Comparison of ENCODE assay signal across 8 cellular contexts in genomic region chr19:2739602-2740313, GRCh38. TPM values are rescaled to one million over a fixed set of nuclear protein-coding genes. Genes with fewer than 3 reads are reported as not detected.
DNase-seq lines count a peak whose midpoint lies in the region; ATAC-seq lines count a peak whose summit lies in the region.

TSS of gene SLC39A3 (minus strand) at chr19:2740017. CDS start at chr19:2737257, 2,760 bp downstream.

- DNase-seq in C1 segment of cervical spinal cord (lab: John Stamatoyannopoulos, UW), result peak; percentile 40 to 96 (median 95)
- DNase-seq in NCI-H748 treated with DMSO at 0.1 percent for 48 hours (lab: John Stamatoyannopoulos, UW), result peak; percentile 74
- peak; percentile 99 for DNase-seq in activated CD4-positive, alpha-beta T cell treated with anti-CD3 and anti-CD28 coated beads, Interleukin-2, amount 50 U/mL, for 1 hour
- peak; percentile 99 for DNase-seq in left lobe of liver (ENCODE audit: low spot score)
- peak; percentile 99 to 100 for DNase-seq in stimulated activated CD4-positive, alpha-beta T cell treated with anti-CD3 and anti-CD28 coated beads, Interleukin-2, amount 100 ng/mL, for 24 hours

- H3K27ac Mint-ChIP-seq in dendritic cell treated with granulocyte-macrophage colony-stimulating factor and Interleukin-4, amounts not matched to agents 40 ng/mL and 50 ng/mL, for 4 days, result peak within 1 kb of the TSS; percentile 61

- peaks cover 29% of the 10 kb centered on the region for H3K4me1 Mint-ChIP-seq in dendritic cell treated with granulocyte-macrophage colony-stimulating factor and Interleukin-4, amounts not matched to agents 40 ng/mL and 50 ng/mL, for 4 days (ENCODE audit: low read depth)

- ATAC-seq in GM19372 (IDR thresholded peaks at IDR 0.05; ENCODE audit: low read depth, unreplicated experiment) (peak; percentile 95), HG03521 (IDR thresholded peaks at IDR 0.05; ENCODE audit: unreplicated experiment) (peak; percentile 90), left lobe of liver (peak; percentile 100)

- no peaks in the 10 kb centered on the region for H3K9me3 Mint-ChIP-seq in dendritic cell treated with granulocyte-macrophage colony-stimulating factor and Interleukin-4, amounts not matched to agents 40 ng/mL and 50 ng/mL, for 4 days

- peaks cover 28% of the 10 kb centered on the region for H3K36me3 Mint-ChIP-seq in dendritic cell treated with granulocyte-macrophage colony-stimulating factor and Interleukin-4, amounts not matched to agents 40 ng/mL and 50 ng/mL, for 4 days (ENCODE audit: low read depth)

- peaks cover 24% of the 10 kb centered on the region for H3K27me3 Mint-ChIP-seq in dendritic cell treated with granulocyte-macrophage colony-stimulating factor and Interleukin-4, amounts not matched to agents 40 ng/mL and 50 ng/mL, for 4 days

- intact Hi-C loops in dendritic cell treated with granulocyte-macrophage colony-stimulating factor and Interleukin-4, amounts not matched to agents 40 ng/mL and 50 ng/mL, for 4 days (cut with micrococcal nuclease), result loop anchor here (1.0 kb wide), 2 partner anchors 10 to 46 kb away; partner anchors contain the start of gene THOP1

- H3K4me3 Mint-ChIP-seq in dendritic cell treated with granulocyte-macrophage colony-stimulating factor and Interleukin-4, amounts not matched to agents 40 ng/mL and 50 ng/mL, for 4 days, result peak within 1 kb of the TSS; percentile 80

RNA-seq across cellular contexts. Expression of gene SLC39A3, which starts in this region (rescaled TPM):
- 18.6 TPM for total RNA-seq in left lobe of liver

Comparison
In these comparisons a context has a peak if more than half of its experiments do, and no peak if none do; other contexts are left out.
1. Peak in every context shown above with its lines: DNase-seq and ATAC-seq.